Comparison of ENCODE assay signal across 15 cellular contexts in the genomic region with DNA sequence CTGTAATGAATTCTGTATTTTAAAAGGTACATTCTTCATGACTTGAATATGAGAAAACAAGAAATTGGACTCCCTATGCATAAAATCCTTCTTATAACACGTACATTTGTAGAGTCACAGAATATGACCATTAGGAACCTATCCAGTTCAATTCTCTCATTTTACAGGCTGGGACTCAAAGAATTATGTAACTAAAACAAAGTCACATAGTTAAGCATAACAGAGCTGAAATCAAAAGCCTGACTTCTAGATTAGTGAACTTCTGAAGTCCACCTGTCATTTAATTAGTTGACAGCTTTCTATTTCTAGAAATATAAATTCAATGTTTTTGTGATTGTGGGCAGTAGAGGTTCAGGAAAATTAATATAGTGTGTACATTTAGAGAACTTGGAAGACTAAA. TPM values are rescaled to one million over a fixed set of nuclear protein-coding genes. Genes with fewer than 3 reads are reported as not detected.
DNase-seq lines count a peak whose midpoint lies in the region; TF ChIP-seq lines count a peak whose summit lies in the region.
"Had no signal": no experiment of that assay in that cellular context is flagged by ENCODE, and none has a peak within 500 bp of the region (broad histone marks: within the 10 kb centered on the region; RNA-seq: fewer than 3 reads in every experiment).

No MANE protein-coding gene starts in this region.

- TF ChIP-seq CTCF in PC-9 (conservative IDR thresholded peaks at IDR 0.05) (no peak), progenitor cell of endocrine pancreas (IDR thresholded peaks at IDR 0.05; ENCODE audit: unreplicated experiment) (no peak)

- no peaks in the 10 kb centered on the region for H4K20me1 ChIP-seq in PC-9 (ENCODE audit: insufficient read depth)

- intact Hi-C loops in PC-9 (cut with micrococcal nuclease; ENCODE audit: unreplicated experiment), result no loop called here
- intact Hi-C loops in activated naive CD4-positive, alpha-beta T cell treated with anti-CD3 and anti-CD28 coated beads for 36 hours (cut with micrococcal nuclease), result no loop called here

- no peak overlapping the region for H3K4me3 ChIP-seq in PC-9
- H3K4me3 ChIP-seq: GM23338 had no signal

- POLR2A ChIA-PET in PC-9 (lab: Charles Lee; ENCODE audit: unreplicated experiment), result no interaction called here

- peaks cover 8% of the 10 kb centered on the region for H3K36me3 Mint-ChIP-seq in progenitor cell of endocrine pancreas (ENCODE audit: insufficient read depth)
- no peaks in the 10 kb centered on the region for H3K36me3 Mint-ChIP-seq in activated naive CD4-positive, alpha-beta T cell treated with anti-CD3 and anti-CD28 coated beads, Interleukin-2, amount 10 ng/mL, durations not matched to agents 7 days and 5 days
- no peaks in the 10 kb centered on the region for H3K36me3 Mint-ChIP-seq in activated naive CD4-positive, alpha-beta T cell treated with anti-CD3 and anti-CD28 coated beads for 36 hours (ENCODE audit: low read depth)
- H3K36me3 Mint-ChIP-seq: IgD-negative memory B cell had no signal

- CTCF ChIA-PET in PC-9 (lab: Charles Lee), result no interaction called here
- CTCF ChIA-PET in activated naive CD4-positive, alpha-beta T cell treated with anti-CD3 and anti-CD28 coated beads, Interleukin-2, amount 10 ng/mL, durations not matched to agents 7 days and 5 days (lab: Charles Lee), result no interaction called here
- CTCF ChIA-PET in activated naive CD4-positive, alpha-beta T cell treated with anti-CD3 and anti-CD28 coated beads for 36 hours (lab: Charles Lee), result no interaction called here

- no peaks in the 10 kb centered on the region for H3K79me2 ChIP-seq in PC-9 (ENCODE audit: low read depth)

- H3K36me3 ChIP-seq in PC-9 (ENCODE audit: low read depth), result no peaks in the 10 kb centered on the region

- no peaks in the 10 kb centered on the region for H3K27me3 Mint-ChIP-seq in progenitor cell of endocrine pancreas
- H3K27me3 Mint-ChIP-seq in activated naive CD4-positive, alpha-beta T cell treated with anti-CD3 and anti-CD28 coated beads, Interleukin-2, amount 10 ng/mL, durations not matched to agents 7 days and 5 days, result peaks cover 5% of the 10 kb centered on the region
- peaks cover 7% of the 10 kb centered on the region for H3K27me3 Mint-ChIP-seq in activated naive CD4-positive, alpha-beta T cell treated with anti-CD3 and anti-CD28 coated beads for 36 hours (ENCODE audit: low read depth)

- H3K4me1 ChIP-seq in PC-9 (replicated peaks; ENCODE audit: insufficient read depth), result peaks cover 21% of the 10 kb centered on the region

- DNase-seq in DMS53 treated with DMSO at 0.1 percent for 48 hours (lab: John Stamatoyannopoulos, UW; ENCODE audit: unreplicated experiment) (peak; percentile 81), PC-9 (no peak), progenitor cell of endocrine pancreas (ENCODE audit: low spot score, unreplicated experiment) (no peak), KBM-7 (no peak)
- no peak for DNase-seq in activated naive CD4-positive, alpha-beta T cell treated with anti-CD3 and anti-CD28 coated beads, Interleukin-2, amount 10 ng/mL, durations not matched to agents 7 days and 5 days
- DNase-seq in activated naive CD4-positive, alpha-beta T cell treated with anti-CD3 and anti-CD28 coated beads for 36 hours, result no peak
- DNase-seq: ACHN; Caco-2; CD4-positive, alpha-beta T cell; DMS79 treated with DMSO at 0.1 percent for 48 hours; GF-D8; HCEC 1CT; HFFc6 had no signal

- peak overlapping the region; percentile 18; the same call in 1 of the 2 replicates for H3K4me2 ChIP-seq in PC-9
- H3K4me2 ChIP-seq: GM23338 had no signal

- H3K4me3 Mint-ChIP-seq in progenitor cell of endocrine pancreas (ENCODE audit: low read depth), result no peak overlapping the region
- H3K4me3 Mint-ChIP-seq in activated naive CD4-positive, alpha-beta T cell treated with anti-CD3 and anti-CD28 coated beads, Interleukin-2, amount 10 ng/mL, durations not matched to agents 7 days and 5 days, result no peak overlapping the region
- no peak overlapping the region for H3K4me3 Mint-ChIP-seq in activated naive CD4-positive, alpha-beta T cell treated with anti-CD3 and anti-CD28 coated beads for 36 hours
- H3K4me3 Mint-ChIP-seq: CD4-positive, alpha-beta T cell; GM23338; HFFc6; IgD-negative memory B cell had no signal

- H3K27me3 ChIP-seq in PC-9 (ENCODE audit: insufficient read depth, low read depth), result no peaks in the 10 kb centered on the region

- H3K27ac Mint-ChIP-seq in progenitor cell of endocrine pancreas, result peak overlapping the region; percentile 87
- no peak overlapping the region for H3K27ac Mint-ChIP-seq in activated naive CD4-positive, alpha-beta T cell treated with anti-CD3 and anti-CD28 coated beads, Interleukin-2, amount 10 ng/mL, durations not matched to agents 7 days and 5 days
- H3K27ac Mint-ChIP-seq in activated naive CD4-positive, alpha-beta T cell treated with anti-CD3 and anti-CD28 coated beads for 36 hours, result no peak overlapping the region
- H3K27ac Mint-ChIP-seq: CD4-positive, alpha-beta T cell; GM23338; HFFc6; IgD-negative memory B cell had no signal

- H3K4me1 Mint-ChIP-seq in progenitor cell of endocrine pancreas (ENCODE audit: low read depth), result peaks cover 36% of the 10 kb centered on the region
- no peaks in the 10 kb centered on the region for H3K4me1 Mint-ChIP-seq in activated naive CD4-positive, alpha-beta T cell treated with anti-CD3 and anti-CD28 coated beads, Interleukin-2, amount 10 ng/mL, durations not matched to agents 7 days and 5 days
- H3K4me1 Mint-ChIP-seq in activated naive CD4-positive, alpha-beta T cell treated with anti-CD3 and anti-CD28 coated beads for 36 hours (ENCODE audit: low read depth), result no peaks in the 10 kb centered on the region
- H3K4me1 Mint-ChIP-seq: GM23338, IgD-negative memory B cell had no signal

- H2AFZ ChIP-seq in PC-9, result no peak overlapping the region
- H2AFZ ChIP-seq: GM23338 had no signal

- H3K9me3 ChIP-seq in PC-9 (ENCODE audit: insufficient read depth, low read depth), result no peaks in the 10 kb centered on the region
- H3K9me3 ChIP-seq: Caco-2 had no signal

- no TSS peak for BruUV-seq in PC-9 (replicated peaks; lab: Mats Ljungman, UMichigan)

- H3K9me2 ChIP-seq in PC-9 (ENCODE audit: insufficient read depth), result no peaks in the 10 kb centered on the region

- no peak overlapping the region for H3K27ac ChIP-seq in PC-9

- in situ Hi-C loops in KBM-7 (cut with MboI; ENCODE audit: low pct_unique_long_range_greater_than_20kb, low sequenced_read_pairs), result no loop called here

- H3K9me3 Mint-ChIP-seq in progenitor cell of endocrine pancreas (ENCODE audit: low read depth), result peaks cover 14% of the 10 kb centered on the region
- H3K9me3 Mint-ChIP-seq in activated naive CD4-positive, alpha-beta T cell treated with anti-CD3 and anti-CD28 coated beads, Interleukin-2, amount 10 ng/mL, durations not matched to agents 7 days and 5 days, result no peaks in the 10 kb centered on the region
- H3K9me3 Mint-ChIP-seq in activated naive CD4-positive, alpha-beta T cell treated with anti-CD3 and anti-CD28 coated beads for 36 hours, result peaks cover 2% of the 10 kb centered on the region
- H3K9me3 Mint-ChIP-seq: HFFc6 had no signal

- no peaks in the 10 kb centered on the region for H3F3A ChIP-seq in PC-9 (ENCODE audit: insufficient read depth, low read depth)

RNA-seq across cellular contexts. Expression of a gene that starts 20.3 kb away (rescaled TPM):
- 2.9 and 4.1 TPM in 2 replicates for total RNA-seq in PC-9 (2021)
- 106 and 117 TPM in 2 replicates for total RNA-seq in progenitor cell of endocrine pancreas
- not detected for total RNA-seq in activated naive CD4-positive, alpha-beta T cell treated with anti-CD3 and anti-CD28 coated beads for 36 hours
- total RNA-seq: CD4-positive, alpha-beta T cell had no signal

Comparison
In these comparisons a context has a peak if more than half of its experiments do, and no peak if none do; other contexts are left out.
1. RNA of a gene that starts 20.3 kb away (total RNA-seq): 106 to 117 TPM in progenitor cell of endocrine pancreas; 2.9 to 4.1 TPM in PC-9 and not detected in activated naive CD4-positive, alpha-beta T cell treated with anti-CD3 and anti-CD28 coated beads for 36 hours; every median in the first group is over 10 times any median in the second.